Comparison of ENCODE assay signal across 21 cellular contexts in the genomic region with DNA sequence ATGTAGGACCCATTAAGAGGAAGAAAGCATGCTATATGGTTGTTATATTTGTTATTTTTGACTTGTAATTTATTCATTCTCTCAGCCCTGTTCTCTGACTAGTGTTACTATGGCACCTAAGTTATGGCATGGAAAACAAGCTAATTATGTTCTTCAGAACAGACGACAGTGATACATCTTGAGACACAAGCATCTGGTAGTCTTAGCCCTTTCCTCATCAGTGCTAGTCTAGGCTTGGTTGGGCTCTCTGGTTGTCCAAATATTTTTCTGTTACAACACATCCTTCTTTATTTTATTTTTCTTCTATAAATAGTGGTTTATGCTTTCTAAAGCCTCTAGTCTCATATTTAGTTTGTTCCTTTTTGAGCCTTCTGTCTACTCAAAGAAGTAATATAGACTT.
"Had no signal": no experiment of that assay in that cellular context is flagged by ENCODE, and none has a peak within 500 bp of the region (broad histone marks: within the 10 kb centered on the region; RNA-seq: fewer than 3 reads in every experiment).

No MANE protein-coding gene starts in this region.

- H3K4me3 ChIP-seq: gastrocnemius medialis, left ventricle myocardium inferior, pancreas, psoas muscle, right atrium auricular region, thyroid gland, upper lobe of right lung had no signal

- H3K27me3 Mint-ChIP-seq: activated naive CD4-positive, alpha-beta T cell treated with anti-CD3 and anti-CD28 coated beads, Interleukin-2, amount 50 U/mL, for 24 hours; dendritic cell treated with granulocyte-macrophage colony-stimulating factor and Interleukin-4, amounts not matched to agents 40 ng/mL and 50 ng/mL, for 4 days; natural killer cell treated with Interleukin-12 subunit alpha and Interleukin-12 subunit beta and Interleukin-15 and Interleukin-18, amount 100 ng/mL, for 72 hours; stimulated activated naive CD8-positive, alpha-beta T cell treated with anti-CD3 and anti-CD28 coated beads, Interleukin-15, Interleukin-2, amounts not matched to agents 100 ng/mL and 50 ng/mL, for 24 hours had no signal

- H3K4me1 Mint-ChIP-seq: activated naive CD4-positive, alpha-beta T cell treated with anti-CD3 and anti-CD28 coated beads, Interleukin-2, amount 50 U/mL, for 24 hours had no signal

- DNase-seq: activated CD4-positive, alpha-beta T cell treated with anti-CD3 and anti-CD28 coated beads for 1 hour; activated gamma-delta T cell treated with Interleukin-2 at 50 U/mL for 16 hours; activated T-cell treated with anti-CD3 and anti-CD28 coated beads, Interleukin-2, amount 50 U/mL, for 1 hour; aorta; caudate nucleus; effector CD4-positive, alpha-beta T cell; gastrocnemius medialis; hippocampal formation; left ventricle myocardium inferior; pancreas; psoas muscle; stimulated activated CD4-positive, alpha-beta T cell treated with anti-CD3 and anti-CD28 coated beads, Interleukin-12 subunit alpha, Interleukin-12 subunit beta, amount 100 ng/mL, for 4 hours; substantia nigra; thyroid gland; upper lobe of right lung had no signal

- H3K27ac Mint-ChIP-seq: activated naive CD4-positive, alpha-beta T cell treated with anti-CD3 and anti-CD28 coated beads, Interleukin-2, amount 50 U/mL, for 24 hours; brain; dendritic cell treated with granulocyte-macrophage colony-stimulating factor and Interleukin-4, amounts not matched to agents 40 ng/mL and 50 ng/mL, for 4 days; natural killer cell treated with Interleukin-12 subunit alpha and Interleukin-12 subunit beta and Interleukin-15 and Interleukin-18, amount 100 ng/mL, for 72 hours; stimulated activated naive CD8-positive, alpha-beta T cell treated with anti-CD3 and anti-CD28 coated beads, Interleukin-15, Interleukin-2, amounts not matched to agents 100 ng/mL and 50 ng/mL, for 24 hours had no signal

- H3K4me3 Mint-ChIP-seq: activated naive CD4-positive, alpha-beta T cell treated with anti-CD3 and anti-CD28 coated beads, Interleukin-2, amount 50 U/mL, for 24 hours; brain; dendritic cell treated with granulocyte-macrophage colony-stimulating factor and Interleukin-4, amounts not matched to agents 40 ng/mL and 50 ng/mL, for 4 days; natural killer cell treated with Interleukin-12 subunit alpha and Interleukin-12 subunit beta and Interleukin-15 and Interleukin-18, amount 100 ng/mL, for 72 hours; stimulated activated naive CD8-positive, alpha-beta T cell treated with anti-CD3 and anti-CD28 coated beads, Interleukin-15, Interleukin-2, amounts not matched to agents 100 ng/mL and 50 ng/mL, for 24 hours had no signal
